ENCODE assay signal across 23 cellular contexts in genomic region chr9:86122309-86122708, GRCh38. TPM values are rescaled to one million over a fixed set of nuclear protein-coding genes. Genes with fewer than 3 reads are reported as not detected.
DNase-seq lines count a peak whose midpoint lies in the region; TF ChIP-seq lines count a peak whose summit lies in the region.
"Had no signal": no experiment of that assay in that cellular context is flagged by ENCODE, and none has a peak within 500 bp of the region (broad histone marks: within the 10 kb centered on the region; RNA-seq: fewer than 3 reads in every experiment).

No MANE protein-coding gene starts in this region.

- TF ChIP-seq EP300 in SK-N-SH (IDR thresholded peaks at IDR 0.05; ENCODE audit: borderline replicate concordance in 1 of 2, low read depth in 1 of 2, low read length in 1 of 2) = no peak

- H3K36me3 ChIP-seq in BE2C = no peaks in the 10 kb centered on the region
- no peaks in the 10 kb centered on the region for H3K36me3 ChIP-seq in HAP-1 (replicated peaks)
- H3K36me3 ChIP-seq in SK-N-SH (replicated peaks in 1 of 2; ENCODE audit: control insufficient read depth in 1 of 2, insufficient read depth in 2 of 2, low read length in 1 of 2) = no peaks in the 10 kb centered on the region
- H3K36me3 ChIP-seq: BLaER1, left ventricle myocardium inferior, Peyer's patch, tibial artery had no signal

- H4K20me1 ChIP-seq in SK-N-SH (ENCODE audit: insufficient read depth) = no peaks in the 10 kb centered on the region
- H4K20me1 ChIP-seq: BLaER1 had no signal

- H3K9me3 ChIP-seq in BE2C (no peaks in the 10 kb centered on the region), HAP-1 (no peaks in the 10 kb centered on the region), SK-N-SH (no peaks in the 10 kb centered on the region)
- H3K9me3 ChIP-seq: BLaER1, left ventricle myocardium inferior, Peyer's patch, tibial artery had no signal

- intact Hi-C loops in posterior cingulate gyrus (cut with DNase I) = no loop called here

- TF ChIP-seq CTCF in BE2C (IDR thresholded peaks at IDR 0.05; ENCODE audit: low read depth, low read length) (peak; percentile 35), SK-N-SH (IDR thresholded peaks at IDR 0.05) (0 out of 2 replicates have a peak, but pooled peaks have one; percentile 10)

- no peak overlapping the region for H3K9ac ChIP-seq in SK-N-SH
- H3K9ac ChIP-seq: BLaER1, parathyroid adenoma had no signal

- H3K79me2 ChIP-seq in SK-N-SH (ENCODE audit: insufficient read depth) = no peaks in the 10 kb centered on the region
- H3K79me2 ChIP-seq: parathyroid adenoma had no signal

- TF ChIP-seq RAD21 in SK-N-SH (IDR thresholded peaks at IDR 0.05; ENCODE audit: low read length) = no peak

- no peak overlapping the region for H3K4me2 ChIP-seq in SK-N-SH
- H3K4me2 ChIP-seq: BLaER1 had no signal

- no peak overlapping the region for H2AFZ ChIP-seq in SK-N-SH (ENCODE audit: low read depth)
- H2AFZ ChIP-seq: parathyroid adenoma had no signal

- H3K27ac ChIP-seq in SK-N-SH (ENCODE audit: low read depth in 2 of 2, low read length in 1 of 2) = no peak overlapping the region
- H3K27ac ChIP-seq: BLaER1, HL-60, left ventricle myocardium inferior, parathyroid adenoma, Peyer's patch, tibial artery, VCaP had no signal

- WGBS in SK-N-SH (ENCODE audit: low lambda C conversion rate) = 100% methylated on average over 1 of the region's 2 CpGs

- H3K27me3 ChIP-seq in BE2C (no peaks in the 10 kb centered on the region), HAP-1 (ENCODE audit: low read depth) (no peaks in the 10 kb centered on the region), SK-N-SH (ENCODE audit: insufficient read depth) (no peaks in the 10 kb centered on the region)
- H3K27me3 ChIP-seq: BLaER1, Peyer's patch, tibial artery had no signal

- POLR2A ChIA-PET in SK-N-SH (lab: Yijun Ruan, JAX) = no interaction called here

- no peaks in the 10 kb centered on the region for H3F3A ChIP-seq in SK-N-SH (replicated peaks; ENCODE audit: insufficient read depth)

- H3K4me3 ChIP-seq in BE2C (ENCODE audit: low read depth, low read length) = no peak overlapping the region
- no peak overlapping the region for H3K4me3 ChIP-seq in HAP-1
- no peak overlapping the region for H3K4me3 ChIP-seq in SK-N-SH (ENCODE audit: low read depth in 2 of 2, low read length in 1 of 2)
- H3K4me3 ChIP-seq: BLaER1, left ventricle myocardium inferior, Peyer's patch, tibial artery had no signal

- CTCF ChIA-PET in SK-N-SH (lab: Yijun Ruan, JAX) = no interaction called here

- peaks cover 5% of the 10 kb centered on the region; the same call in 1 of the 2 replicates for H3K4me1 ChIP-seq in BE2C
- H3K4me1 ChIP-seq in HAP-1 = peaks cover 16% of the 10 kb centered on the region
- H3K4me1 ChIP-seq in SK-N-SH (ENCODE audit: control insufficient read depth in 1 of 2, insufficient read depth in 2 of 2, low read depth in 1 of 2, low read length in 1 of 2) = peaks cover 0 to 5% of the 10 kb centered on the region in 2 experiments; a peak in 1 of 4 replicates
- H3K4me1 ChIP-seq: parathyroid adenoma had no signal

- in situ Hi-C loops in HAP-1 (cut with MboI; ENCODE audit: low sequenced_read_pairs) = no loop called here

- DNase-seq in BE2C = no peak
- DNase-seq in HAP-1 (ENCODE audit: low spot score in 2 of 2) = peak; percentile 63
- no peak for DNase-seq in SK-N-SH
- DNase-seq in glomerular visceral epithelial cell (ENCODE audit: extremely low spot score) = peak; percentile 8
- DNase-seq in activated CD4-positive, alpha-beta T cell treated with anti-CD3 and anti-CD28 coated beads, Interleukin-2, amount 50 U/mL, for 1 hour = no peak
- DNase-seq in activated CD4-positive, alpha-beta T cell treated with anti-CD3 and anti-CD28 coated beads, Interleukin-2, amount 50 U/mL, for 48 hours = no peak
- no peak for DNase-seq in posterior cingulate gyrus
- no peak for DNase-seq in stimulated activated CD4-positive, alpha-beta T cell treated with anti-CD3 and anti-CD28 coated beads, Interleukin-2, amount 100 ng/mL, for 24 hours
- DNase-seq: DND-41; effector CD4-positive, alpha-beta T cell; foreskin melanocyte; Karpas-422; left ventricle myocardium inferior; NCI-H1694; NCI-H524 treated with DMSO at 0.1 percent for 48 hours; Peyer's patch; small intestine; SW 1271; tibial artery had no signal

- no peaks in the 10 kb centered on the region for H3K9me2 ChIP-seq in SK-N-SH

TF ChIP-seq in SK-N-SH, 30 proteins besides CTCF, POLR2A, EP300 and RAD21:
- TF ChIP-seq MAX (IDR thresholded peaks at IDR 0.05; ENCODE audit: low read depth) (no peak), REST (IDR thresholded peaks at IDR 0.05; ENCODE audit: low read depth, low read length) (no peak), RFX5 (IDR thresholded peaks at IDR 0.05; ENCODE audit: low read length) (no peak), USF2 (IDR thresholded peaks at IDR 0.05; ENCODE audit: borderline replicate concordance, low read depth, low read length) (no peak), RCOR1 (IDR thresholded peaks at IDR 0.05; ENCODE audit: low read length) (no peak), POLR2AphosphoS5 (IDR thresholded peaks at IDR 0.05; ENCODE audit: low read depth, low read length) (no peak), FOXJ3 (CRISPR knock-in tag; IDR thresholded peaks at IDR 0.05) (no peak), USF1 (IDR thresholded peaks at IDR 0.05; ENCODE audit: borderline replicate concordance, low read depth) (no peak), TEAD4 (IDR thresholded peaks at IDR 0.05; ENCODE audit: borderline replicate concordance, insufficient read depth) (no peak), MEF2A (IDR thresholded peaks at IDR 0.05; ENCODE audit: borderline replicate concordance, low read depth) (no peak), TCF12 (IDR thresholded peaks at IDR 0.05) (no peak), TAF1 (IDR thresholded peaks at IDR 0.05; ENCODE audit: borderline replicate concordance, low read depth, low read length) (no peak), ELF1 (IDR thresholded peaks at IDR 0.05) (no peak)

RNA-seq across cellular contexts. Expression of gene GOLM1, which starts 23.0 kb away (rescaled TPM):
- polyA plus RNA-seq in BE2C (2012; ENCODE audit: insufficient read depth, insufficient read length, low read depth) = 35.8 TPM
- polyA plus RNA-seq in SK-N-SH (2012; rRNA removed) = 69.8 and 83.2 TPM in 2 replicates
- 76.9 and 101 TPM in 2 replicates for polyA plus RNA-seq in SK-N-SH (2012; cell fraction: cytosol; rRNA removed)
- polyA plus RNA-seq in SK-N-SH (2012; cell fraction: nucleus; rRNA removed) = 20.0 and 33.9 TPM in 2 replicates

Comparison
In these comparisons a context has a peak if more than half of its experiments do, and no peak if none do; other contexts are left out.
1. DNase-seq: peak in HAP-1 (2 of 2) and glomerular visceral epithelial cell (single experiment); none in BE2C (single experiment), SK-N-SH (single experiment), activated CD4-positive, alpha-beta T cell treated with anti-CD3 and anti-CD28 coated beads, Interleukin-2, amount 50 U/mL, for 1 hour (single experiment), activated CD4-positive, alpha-beta T cell treated with anti-CD3 and anti-CD28 coated beads, Interleukin-2, amount 50 U/mL, for 48 hours (0 of 2), posterior cingulate gyrus (0 of 10) and stimulated activated CD4-positive, alpha-beta T cell treated with anti-CD3 and anti-CD28 coated beads, Interleukin-2, amount 100 ng/mL, for 24 hours (0 of 2).